ENCODE assay signal across 1 cellular context in genomic region chr15:96321422-96322391, GRCh38.
A peak's percentile ranks its signal among the peaks of the same experiment; 100 is the strongest.
TF ChIP-seq lines count a peak whose summit lies in the region.

No MANE protein-coding gene starts in this region.

TF ChIP-seq in H1, 55 proteins besides CTCF, POLR2A, EP300 and RAD21:
- TF ChIP-seq SP2 (IDR thresholded peaks at IDR 0.05; ENCODE audit: low read length) (no peak), HDAC2 (IDR thresholded peaks at IDR 0.05; ENCODE audit: borderline replicate concordance in 1 of 2, low read depth in 2 of 2, low read length in 2 of 2) (peak in 1 of 2 experiments; percentile 73; a peak in 1 of 4 replicates), EZH2 (IDR thresholded peaks at IDR 0.05; ENCODE audit: low read depth, low read length, severe bottlenecking) (peak; percentile 90), SIX5 (IDR thresholded peaks at IDR 0.05; ENCODE audit: low read depth, low read length) (no peak), E2F6 (IDR thresholded peaks at IDR 0.05) (0 out of 2 replicates have a peak, but pooled peaks have one; percentile 20), SUZ12 (IDR thresholded peaks at IDR 0.05; ENCODE audit: low read length) (peak; percentile 73), GABPA (IDR thresholded peaks at IDR 0.05; ENCODE audit: borderline replicate concordance, insufficient read depth, low read length) (no peak), RNF2 (IDR thresholded peaks at IDR 0.05; ENCODE audit: borderline replicate concordance, low read depth, low read length, missing control alignments, poor library complexity, severe bottlenecking) (peak; percentile 49), SIN3A (conservative IDR thresholded peaks at IDR 0.05 in 1 of 2, IDR thresholded peaks at IDR 0.05 in 1 of 2; ENCODE audit: low read depth in 1 of 2, low read length in 2 of 2) (0 out of 4 replicates have a peak, but pooled peaks of 1 of the 2 experiments have one; percentile 7)
